Comparison of ENCODE assay signal across 25 cellular contexts in the genomic region with DNA sequence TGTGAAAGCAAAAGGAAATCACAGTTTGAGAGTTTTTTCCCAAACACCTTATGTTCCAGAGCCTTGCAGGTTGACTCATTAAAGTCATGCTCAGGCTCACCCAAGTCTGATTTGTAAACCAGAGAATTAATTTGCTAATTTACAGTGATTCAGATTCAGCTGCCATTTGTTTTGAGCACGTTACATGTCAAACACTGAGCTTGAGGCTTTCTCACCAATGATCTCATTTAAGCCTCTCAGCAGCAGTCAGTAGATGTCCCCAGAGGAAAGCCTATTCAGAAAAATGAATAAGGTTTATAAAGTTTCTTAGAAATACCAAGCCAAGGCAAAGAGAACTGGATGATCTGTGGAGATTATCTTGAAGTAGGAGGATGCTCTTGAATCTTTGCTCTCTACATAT.
DNase-seq lines count a peak whose midpoint lies in the region; TF ChIP-seq lines count a peak whose summit lies in the region.
"Had no signal": no experiment of that assay in that cellular context is flagged by ENCODE, and none has a peak within 500 bp of the region (broad histone marks: within the 10 kb centered on the region; RNA-seq: fewer than 3 reads in every experiment).

No MANE protein-coding gene starts in this region.

- no peak overlapping the region for H3K4me3 ChIP-seq in brain microvascular endothelial cell (ENCODE audit: low read depth, low read length)
- H3K4me3 ChIP-seq in fibroblast of the aortic adventitia (ENCODE audit: low read depth, low read length) = no peak overlapping the region
- H3K4me3 ChIP-seq in retinal pigment epithelial cell (ENCODE audit: low read length) = no peak overlapping the region
- H3K4me3 ChIP-seq: heart right ventricle, neural progenitor cell, sigmoid colon, testis had no signal

- DNase-seq in OCI-M1 (lab: John Stamatoyannopoulos, UW) (peak; percentile 19), brain microvascular endothelial cell (no peak), fibroblast of the aortic adventitia (ENCODE audit: low read depth) (peak; percentile 51), retinal pigment epithelial cell (ENCODE audit: low read depth) (peak; percentile 48), NOMO-1 (lab: John Stamatoyannopoulos, UW; ENCODE audit: unreplicated experiment in 2 of 2) (no peak), head of caudate nucleus (no peak)
- DNase-seq in activated naive CD4-positive, alpha-beta T cell treated with Interleukin-2 at 50 U/mL for 16 hours = no peak
- DNase-seq: activated CD4-positive, alpha-beta T cell treated with anti-CD3 and anti-CD28 coated beads, Interleukin-2, amount 50 U/mL, for 48 hours; activated naive CD4-positive, alpha-beta T cell treated with anti-CD3 and anti-CD28 coated beads, Interleukin-2, amount 50 U/mL, for 16 hours; DND-41; heart right ventricle; Kasumi-1; left cardiac atrium; NCI-H1092 treated with DMSO at 0.1 percent for 48 hours; NCI-H187; NCI-H524 treated with DMSO at 0.1 percent for 48 hours; NK-92 treated with Interleukin-12 subunit alpha and Interleukin-12 subunit beta, amount 100 ng/mL, for 24 hours; RPMI8226; sigmoid colon; stimulated activated CD4-positive, alpha-beta T cell treated with anti-CD3 and anti-CD28 coated beads, Interleukin-15, amount 100 ng/mL, for 24 hours; stimulated activated naive CD4-positive, alpha-beta T cell; T-helper 1 cell; testis had no signal

- no peaks in the 10 kb centered on the region for H3K36me3 ChIP-seq in brain microvascular endothelial cell (replicated peaks)
- H3K36me3 ChIP-seq: heart right ventricle, neural progenitor cell, sigmoid colon had no signal

- in situ Hi-C loops in brain microvascular endothelial cell (cut with HindIII; ENCODE audit: low pct_ligation_motif_present, low sequenced_read_pairs) = no loop called here

- intact Hi-C loops in head of caudate nucleus (cut with DNase I) = no loop called here

- H3K27me3 ChIP-seq in brain microvascular endothelial cell (replicated peaks) = no peaks in the 10 kb centered on the region
- H3K27me3 ChIP-seq: heart right ventricle, neural progenitor cell, sigmoid colon, testis had no signal

- peak; percentile 32 for TF ChIP-seq CTCF in brain microvascular endothelial cell (IDR thresholded peaks at IDR 0.05; ENCODE audit: low read depth, low read length, missing control alignments)
- TF ChIP-seq CTCF in fibroblast of the aortic adventitia (IDR thresholded peaks at IDR 0.05; ENCODE audit: insufficient read depth, low read length) = no peak
- peak; percentile 37 for TF ChIP-seq CTCF in retinal pigment epithelial cell (conservative IDR thresholded peaks at IDR 0.05; ENCODE audit: low read depth, low read length)

- H3K27ac ChIP-seq in brain microvascular endothelial cell = no peak overlapping the region
- H3K27ac ChIP-seq: C4-2B, heart right ventricle, neural progenitor cell, sigmoid colon, testis had no signal

Comparison
In these comparisons a context has a peak if more than half of its experiments do, and no peak if none do; other contexts are left out.
1. DNase-seq: peak in OCI-M1 (single experiment), fibroblast of the aortic adventitia (single experiment) and retinal pigment epithelial cell (single experiment); none in brain microvascular endothelial cell (single experiment), NOMO-1 (0 of 2), activated naive CD4-positive, alpha-beta T cell treated with Interleukin-2 at 50 U/mL for 16 hours (single experiment) and head of caudate nucleus (0 of 42).